Comparison of ENCODE assay signal across 8 cellular contexts in the genomic region with DNA sequence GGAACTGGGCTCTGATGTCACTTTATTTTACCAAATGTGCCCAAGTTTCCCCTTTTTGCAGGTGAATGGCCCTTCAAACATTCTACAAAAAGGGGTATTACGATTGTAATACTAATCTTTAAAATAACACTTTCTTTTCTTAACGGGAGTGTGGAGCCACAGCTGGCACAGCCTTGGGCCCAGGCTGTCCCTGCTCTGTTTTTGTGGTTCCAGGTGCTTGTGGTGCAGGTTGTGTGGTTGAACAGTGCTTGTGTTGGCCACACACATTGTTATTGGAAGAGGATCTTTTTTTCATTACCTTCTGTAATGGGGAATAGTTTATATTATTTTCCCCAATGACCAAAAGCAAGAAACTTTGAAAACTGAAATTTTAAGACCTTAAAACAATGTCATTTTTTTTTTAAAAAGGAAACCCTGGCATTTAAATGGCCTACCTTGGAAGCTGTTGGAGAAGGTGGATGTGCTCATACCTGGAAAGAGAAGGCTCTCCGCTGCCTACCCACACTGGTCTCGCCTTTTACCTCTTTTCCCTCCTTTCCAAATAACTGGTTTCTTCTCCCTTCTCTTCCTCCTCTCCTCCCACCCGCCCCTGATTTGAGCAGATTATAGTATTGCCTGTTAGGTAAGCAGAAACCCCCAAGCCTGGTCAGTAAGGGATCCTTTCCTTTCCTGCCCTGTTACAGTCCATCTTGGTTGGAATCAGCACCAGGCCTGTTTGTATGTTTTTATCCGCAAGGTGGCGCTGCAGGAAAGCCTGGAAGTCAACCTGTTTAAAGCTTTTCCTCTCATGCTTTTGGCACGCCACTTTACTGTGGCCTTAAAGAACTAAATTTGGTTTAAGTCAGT. TPM values are rescaled to one million over a fixed set of nuclear protein-coding genes. Genes with fewer than 3 reads are reported as not detected.
DNase-seq lines count a peak whose midpoint lies in the region; ATAC-seq and TF ChIP-seq lines count a peak whose summit lies in the region.

No MANE protein-coding gene starts in this region.

- TF ChIP-seq CTCF in AG09309 (IDR thresholded peaks at IDR 0.05; ENCODE audit: control insufficient read depth, insufficient read depth, low read depth, low read length, missing control alignments): peak; percentile 92

- peak; percentile 78 for ATAC-seq in GM18867 (IDR thresholded peaks at IDR 0.05; ENCODE audit: unreplicated experiment)
- peak; percentile 79 for ATAC-seq in HG03175 (IDR thresholded peaks at IDR 0.05; ENCODE audit: unreplicated experiment)

- DNase-seq in AG09309 (ENCODE audit: low read depth): peak; percentile 56
- peak; percentile 52 for DNase-seq in NCI-H510A treated with DMSO at 0.1 percent for 48 hours (lab: John Stamatoyannopoulos, UW)
- peak; percentile 89 to 90 for DNase-seq in activated CD4-positive, alpha-beta T cell treated with anti-CD3 and anti-CD28 coated beads, Interleukin-2, amount 50 U/mL, for 48 hours
- peak; percentile 81 for DNase-seq in ecto neural progenitor cell (ENCODE audit: low spot score)
- peak; percentile 81 to 88 for DNase-seq in lung microvascular endothelial cell (ENCODE audit: low read depth in 2 of 2)
- DNase-seq in stimulated activated CD8-positive, alpha-beta memory T cell treated with anti-CD3 and anti-CD28 coated beads, Interleukin-15, amount 100 ng/mL, for 24 hours (ENCODE audit: low read depth): peak; percentile 66

- H3K4me3 ChIP-seq in AG09309 (ENCODE audit: control insufficient read depth, low read depth, low read length): no peak overlapping the region

RNA-seq across cellular contexts. Expression of gene HADH, which starts 28.6 kb away (rescaled TPM):
- 3.8 and 6.8 TPM in 2 replicates for total RNA-seq in lung microvascular endothelial cell
